Comparison of ENCODE assay signal across 8 cellular contexts in genomic region chr1:85259866-85260345, GRCh38. TPM values are rescaled to one million over a fixed set of nuclear protein-coding genes. Genes with fewer than 3 reads are reported as not detected.
DNase-seq lines count a peak whose midpoint lies in the region; ATAC-seq and TF ChIP-seq lines count a peak whose summit lies in the region.

No MANE protein-coding gene starts in this region.

- peaks cover 4% of the 10 kb centered on the region for H3K79me1 ChIP-seq in mesendoderm (ENCODE audit: low read length)

- WGBS in mesendoderm (ENCODE audit: extremely low coverage, insufficient coverage, low lambda C conversion rate): no CpG with 5 or more reads among the region's 8 CpGs

- H3K4me3 ChIP-seq in BE2C (ENCODE audit: low read depth, low read length) (peak overlapping the region; percentile 47), mesendoderm (ENCODE audit: low read length) (no peak overlapping the region)
- H3K4me3 ChIP-seq in Jurkat, Clone E6-1 (ENCODE audit: low read length): peak overlapping the region; percentile 25

- peak overlapping the region; percentile 29 for H3K9ac ChIP-seq in mesendoderm (ENCODE audit: low read length)

- H4K8ac ChIP-seq in mesendoderm (ENCODE audit: low read depth, low read length): no peak overlapping the region

- H2BK120ac ChIP-seq in mesendoderm (ENCODE audit: low read depth, low read length): no peak overlapping the region

- no peak overlapping the region for H2BK15ac ChIP-seq in mesendoderm (replicated peaks; ENCODE audit: low read depth)

- no peak overlapping the region for H3K56ac ChIP-seq in mesendoderm (ENCODE audit: low read length)

- no peaks in the 10 kb centered on the region for H3K9me3 ChIP-seq in BE2C

- H3K27ac ChIP-seq in mesendoderm (ENCODE audit: low read depth, low read length): no peak overlapping the region

- H3K27me3 ChIP-seq in BE2C (no peaks in the 10 kb centered on the region), mesendoderm (ENCODE audit: insufficient read depth, low read length, poor library complexity) (no peaks in the 10 kb centered on the region)

- no peak overlapping the region for H2BK5ac ChIP-seq in mesendoderm (ENCODE audit: low read length)

- no peak for ATAC-seq in HG03280 (IDR thresholded peaks at IDR 0.05; ENCODE audit: unreplicated experiment)

- H3K4ac ChIP-seq in mesendoderm (ENCODE audit: low read depth, low read length): no peak overlapping the region

- no peak overlapping the region for H3K23ac ChIP-seq in mesendoderm (ENCODE audit: low read length)

- no peak overlapping the region for H4K5ac ChIP-seq in mesendoderm (ENCODE audit: low read length)

- no peak overlapping the region for H3K18ac ChIP-seq in mesendoderm (ENCODE audit: low read length)

- H3K4me1 ChIP-seq in BE2C (no peaks in the 10 kb centered on the region), mesendoderm (ENCODE audit: control insufficient read depth, low read depth, low read length) (no peaks in the 10 kb centered on the region)

- H3K4me2 ChIP-seq in mesendoderm (ENCODE audit: low read length): no peak overlapping the region

- peaks cover 12% of the 10 kb centered on the region for H3K79me2 ChIP-seq in mesendoderm (ENCODE audit: control insufficient read depth, insufficient read depth, low read length)

- DNase-seq in BE2C: no peak
- no peak for DNase-seq in Jurkat, Clone E6-1 (ENCODE audit: low read depth, low spot score)
- peak; percentile 53 for DNase-seq in cerebellar cortex (ENCODE audit: low spot score)
- no peak for DNase-seq in mesendoderm
- DNase-seq in ureter (ENCODE audit: low spot score): no peak
- DNase-seq in glomerular visceral epithelial cell (ENCODE audit: extremely low spot score): no peak
- no peak for DNase-seq in NCI-H748 treated with DMSO at 0.1 percent for 48 hours (lab: John Stamatoyannopoulos, UW)

- H3K36me3 ChIP-seq in BE2C (no peaks in the 10 kb centered on the region), mesendoderm (ENCODE audit: control insufficient read depth, insufficient read depth, low read length) (no peaks in the 10 kb centered on the region)

- TF ChIP-seq CTCF in BE2C (IDR thresholded peaks at IDR 0.05; ENCODE audit: low read depth, low read length): no peak

- no peak overlapping the region for H2AK5ac ChIP-seq in mesendoderm (ENCODE audit: low read length)

RNA-seq across cellular contexts. Expression of gene C1orf52, which starts 0.4 kb away (rescaled TPM):
- polyA plus RNA-seq in BE2C (2012; ENCODE audit: insufficient read depth, insufficient read length, low read depth): 56.7 TPM
- polyA plus RNA-seq in Jurkat, Clone E6-1 (2012; ENCODE audit: insufficient read depth, insufficient read length): 43.7 TPM
- polyA plus RNA-seq in mesendoderm (2013, experiment 1 of 2): 41.1 TPM
- polyA plus RNA-seq in mesendoderm (2013, experiment 2 of 2): 40.5 TPM
- total RNA-seq in ureter: 30.0 TPM

RNA-seq across cellular contexts. Expression of gene BCL10, which starts 16.5 kb away (rescaled TPM):
- 8.4 TPM for polyA plus RNA-seq in BE2C (2012; ENCODE audit: insufficient read depth, insufficient read length, low read depth)
- 14.5 TPM for polyA plus RNA-seq in Jurkat, Clone E6-1 (2012; ENCODE audit: insufficient read depth, insufficient read length)
- polyA plus RNA-seq in mesendoderm (2013, experiment 1 of 2): 11.1 TPM
- 12.0 TPM for polyA plus RNA-seq in mesendoderm (2013, experiment 2 of 2)
- total RNA-seq in ureter: 34.9 TPM

RNA-seq across cellular contexts. Expression of gene SYDE2, which starts 59.1 kb away (rescaled TPM):
- polyA plus RNA-seq in BE2C (2012; ENCODE audit: insufficient read depth, insufficient read length, low read depth): not detected
- polyA plus RNA-seq in Jurkat, Clone E6-1 (2012; ENCODE audit: insufficient read depth, insufficient read length): 0.96 TPM
- polyA plus RNA-seq in mesendoderm (2013, experiment 1 of 2): 6.1 TPM
- 6.5 TPM for polyA plus RNA-seq in mesendoderm (2013, experiment 2 of 2)
- total RNA-seq in ureter: 17.0 TPM
